9 cellular contexts compared by ENCODE assay signal in the genomic region with DNA sequence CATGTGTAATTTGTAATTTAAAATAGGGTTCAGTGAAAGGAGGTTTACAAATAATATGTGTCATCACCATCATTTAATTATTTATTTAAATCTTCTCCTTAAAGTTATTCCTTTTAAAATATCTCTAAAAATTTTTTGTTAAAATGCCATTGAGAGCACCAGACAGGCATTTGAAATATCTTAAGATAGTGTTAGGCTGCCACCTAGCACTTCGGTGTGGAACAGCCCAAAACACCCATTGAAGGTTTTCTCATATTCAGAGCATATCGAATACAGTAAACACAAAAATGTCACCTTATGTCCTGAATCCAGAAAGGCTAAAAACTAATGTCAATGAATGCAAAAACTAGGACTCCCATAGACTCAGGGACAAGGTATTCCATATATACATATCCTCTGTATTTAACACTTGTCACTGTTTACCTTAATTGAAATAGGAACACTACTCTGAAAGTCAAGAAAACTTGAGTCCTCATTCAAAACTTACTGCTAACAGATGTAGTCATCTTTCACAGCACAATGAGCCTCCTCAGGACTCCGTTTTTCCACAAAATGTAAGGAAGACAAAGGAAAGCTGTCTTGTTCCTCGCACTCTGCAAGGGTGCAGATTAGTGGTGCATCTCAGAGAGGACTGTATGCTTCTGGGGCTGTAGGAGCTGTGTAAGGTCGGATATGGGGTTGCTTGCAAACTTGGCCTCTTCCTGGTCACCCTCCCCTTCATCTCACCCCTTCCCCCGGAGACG.
A peak's percentile ranks its signal among the peaks of the same experiment; 100 is the strongest.
DNase-seq lines count a peak whose midpoint lies in the region; ATAC-seq and FAIRE-seq lines count a peak whose summit lies in the region.
"Had no signal": no experiment of that assay in that cellular context is flagged by ENCODE, and none has a peak within 500 bp of the region (broad histone marks: within the 10 kb centered on the region; RNA-seq: fewer than 3 reads in every experiment).

No MANE protein-coding gene starts in this region.

- no peak for FAIRE-seq in small intestine (lab: Jason Lieb, UNC)

- no peak overlapping the region for H3K27ac ChIP-seq in small intestine (ENCODE audit: low read depth in 1 of 2, low read length in 1 of 2)
- H3K27ac ChIP-seq: skin epidermis had no signal

- H3K36me3 ChIP-seq in small intestine (ENCODE audit: control insufficient read depth in 2 of 2, insufficient read depth in 2 of 2, low read length in 2 of 2) = no peaks in the 10 kb centered on the region

- H3K27me3 ChIP-seq in small intestine (ENCODE audit: control insufficient read depth in 2 of 2, insufficient read depth in 2 of 2, low read length in 2 of 2) = no peaks in the 10 kb centered on the region

- H3K4me1 ChIP-seq in small intestine (ENCODE audit: control insufficient read depth in 2 of 2, insufficient read depth in 1 of 2, low read depth in 1 of 2, low read length in 1 of 2) = no peaks in the 10 kb centered on the region

- no peaks in the 10 kb centered on the region for H3K9me3 ChIP-seq in small intestine (ENCODE audit: control insufficient read depth, low read depth)

- in situ Hi-C loops in KBM-7 (cut with MboI; ENCODE audit: low pct_unique_long_range_greater_than_20kb, low sequenced_read_pairs) = no loop called here
- in situ Hi-C loops in SK-MEL-5 (cut with HindIII; ENCODE audit: low pct_unique_long_range_greater_than_20kb, low sequenced_read_pairs) = no loop called here

- H3K4me3 ChIP-seq in small intestine (ENCODE audit: low read depth in 1 of 2, low read length in 2 of 2) = no peak overlapping the region
- H3K4me3 ChIP-seq: skin epidermis had no signal

- DNase-seq in COLO668 (lab: John Stamatoyannopoulos, UW; ENCODE audit: unreplicated experiment) (peak; percentile 12), KBM-7 (peak; percentile 37), SK-MEL-5 (ENCODE audit: low read depth, low spot score) (peak; percentile 59), foreskin melanocyte (peak; percentile 30), putamen (ENCODE audit: low spot score) (peak; percentile 12), small intestine (no peak)
- DNase-seq in activated CD4-positive, alpha-beta T cell treated with anti-CD3 and anti-CD28 coated beads, Interleukin-2, amount 50 U/mL, for 48 hours = no peak

- ATAC-seq in GM19025 (IDR thresholded peaks at IDR 0.05; ENCODE audit: low read depth, unreplicated experiment) = peak; percentile 67

- WGBS in small intestine, 3 donors = 44 to 46% (median 45%) methylated on average over 7 of the region's 7 CpGs

Comparison
In these comparisons a context has a peak if more than half of its experiments do, and no peak if none do; other contexts are left out.
1. DNase-seq: peak in COLO668 (single experiment), KBM-7 (single experiment), SK-MEL-5 (single experiment), foreskin melanocyte (single experiment) and putamen (single experiment); none in small intestine (single experiment) and activated CD4-positive, alpha-beta T cell treated with anti-CD3 and anti-CD28 coated beads, Interleukin-2, amount 50 U/mL, for 48 hours (0 of 2).